ENCODE assay signal across 1 cellular context in the genomic region with DNA sequence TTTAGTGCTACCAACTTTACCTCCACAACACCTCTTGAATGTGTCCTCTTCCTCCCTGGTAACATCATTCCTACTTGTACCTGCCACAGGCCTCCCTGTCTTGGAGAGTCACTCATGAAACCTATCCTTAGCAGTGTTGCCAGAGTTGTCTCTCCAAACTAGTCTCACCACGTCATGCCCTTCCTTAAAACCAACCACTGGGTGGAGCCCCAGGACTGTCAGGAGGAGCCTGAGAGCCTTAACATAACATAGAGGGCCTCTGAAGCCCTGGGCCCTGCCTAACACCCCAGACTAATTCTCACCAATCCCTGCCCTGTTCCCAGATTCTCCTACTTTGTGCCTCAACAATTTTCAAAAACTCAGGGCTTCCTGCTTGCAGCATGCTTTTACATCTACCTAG.
TF ChIP-seq lines count a peak whose summit lies in the region.

No MANE protein-coding gene starts in this region.

TF ChIP-seq in WTC11, 78 proteins besides CTCF, POLR2A, EP300 and RAD21 (continued from another document):
- TF ChIP-seq, protein P1, sequence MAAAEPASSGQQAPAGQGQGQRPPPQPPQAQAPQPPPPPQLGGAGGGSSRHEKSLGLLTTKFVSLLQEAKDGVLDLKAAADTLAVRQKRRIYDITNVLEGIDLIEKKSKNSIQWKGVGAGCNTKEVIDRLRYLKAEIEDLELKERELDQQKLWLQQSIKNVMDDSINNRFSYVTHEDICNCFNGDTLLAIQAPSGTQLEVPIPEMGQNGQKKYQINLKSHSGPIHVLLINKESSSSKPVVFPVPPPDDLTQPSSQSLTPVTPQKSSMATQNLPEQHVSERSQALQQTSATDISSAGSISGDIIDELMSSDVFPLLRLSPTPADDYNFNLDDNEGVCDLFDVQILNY (CRISPR knock-in tag; IDR thresholded peaks at IDR 0.05): no peak
- TF ChIP-seq ZNF263 (CRISPR knock-in tag; IDR thresholded peaks at IDR 0.05; ENCODE audit: low read depth) (no peak), AFF4 (CRISPR knock-in tag; IDR thresholded peaks at IDR 0.05; ENCODE audit: borderline replicate concordance) (no peak), JAZF1 (CRISPR knock-in tag; IDR thresholded peaks at IDR 0.05) (no peak), PRRX2 (CRISPR knock-in tag; IDR thresholded peaks at IDR 0.05) (no peak), PREB (CRISPR knock-in tag; IDR thresholded peaks at IDR 0.05; ENCODE audit: borderline replicate concordance) (no peak), SMAD3 (CRISPR knock-in tag; IDR thresholded peaks at IDR 0.05; ENCODE audit: borderline replicate concordance) (no peak), ZNF425 (CRISPR knock-in tag; conservative IDR thresholded peaks at IDR 0.05) (no peak), ZSCAN18 (CRISPR knock-in tag; IDR thresholded peaks at IDR 0.05) (no peak)
- TF ChIP-seq, protein P2, sequence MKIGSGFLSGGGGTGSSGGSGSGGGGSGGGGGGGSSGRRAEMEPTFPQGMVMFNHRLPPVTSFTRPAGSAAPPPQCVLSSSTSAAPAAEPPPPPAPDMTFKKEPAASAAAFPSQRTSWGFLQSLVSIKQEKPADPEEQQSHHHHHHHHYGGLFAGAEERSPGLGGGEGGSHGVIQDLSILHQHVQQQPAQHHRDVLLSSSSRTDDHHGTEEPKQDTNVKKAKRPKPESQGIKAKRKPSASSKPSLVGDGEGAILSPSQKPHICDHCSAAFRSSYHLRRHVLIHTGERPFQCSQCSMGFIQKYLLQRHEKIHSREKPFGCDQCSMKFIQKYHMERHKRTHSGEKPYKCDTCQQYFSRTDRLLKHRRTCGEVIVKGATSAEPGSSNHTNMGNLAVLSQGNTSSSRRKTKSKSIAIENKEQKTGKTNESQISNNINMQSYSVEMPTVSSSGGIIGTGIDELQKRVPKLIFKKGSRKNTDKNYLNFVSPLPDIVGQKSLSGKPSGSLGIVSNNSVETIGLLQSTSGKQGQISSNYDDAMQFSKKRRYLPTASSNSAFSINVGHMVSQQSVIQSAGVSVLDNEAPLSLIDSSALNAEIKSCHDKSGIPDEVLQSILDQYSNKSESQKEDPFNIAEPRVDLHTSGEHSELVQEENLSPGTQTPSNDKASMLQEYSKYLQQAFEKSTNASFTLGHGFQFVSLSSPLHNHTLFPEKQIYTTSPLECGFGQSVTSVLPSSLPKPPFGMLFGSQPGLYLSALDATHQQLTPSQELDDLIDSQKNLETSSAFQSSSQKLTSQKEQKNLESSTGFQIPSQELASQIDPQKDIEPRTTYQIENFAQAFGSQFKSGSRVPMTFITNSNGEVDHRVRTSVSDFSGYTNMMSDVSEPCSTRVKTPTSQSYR (CRISPR knock-in tag; IDR thresholded peaks at IDR 0.05): no peak
